Comparison of ENCODE assay signal across 17 cellular contexts in the genomic region with DNA sequence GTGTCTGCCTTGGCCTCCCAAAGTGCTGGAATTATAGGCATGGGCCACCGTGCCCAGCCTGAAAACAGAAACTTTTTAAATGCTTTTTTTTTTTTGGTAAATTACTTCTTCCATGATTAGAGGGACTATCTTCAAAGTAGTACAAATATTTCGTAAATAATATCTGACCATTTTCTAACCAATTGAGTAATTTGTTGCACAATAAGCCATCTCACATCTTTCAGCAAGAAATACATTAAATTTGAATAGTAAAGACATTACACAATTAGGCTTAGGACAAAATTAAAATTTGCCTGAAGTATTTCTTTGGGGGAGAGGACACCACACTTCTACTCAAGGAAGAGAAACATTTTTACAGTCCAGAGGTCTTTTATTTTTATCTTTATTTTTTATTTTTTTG.
A peak's percentile ranks its signal among the peaks of the same experiment; 100 is the strongest.
DNase-seq lines count a peak whose midpoint lies in the region; ATAC-seq, FAIRE-seq and TF ChIP-seq lines count a peak whose summit lies in the region.
"Had no signal": no experiment of that assay in that cellular context is flagged by ENCODE, and none has a peak within 500 bp of the region (broad histone marks: within the 10 kb centered on the region; RNA-seq: fewer than 3 reads in every experiment).

No MANE protein-coding gene starts in this region.

- H4K20me1 ChIP-seq in IMR-90 (ENCODE audit: insufficient read depth, low read length), result no peaks in the 10 kb centered on the region

- no peak overlapping the region for H2AK9ac ChIP-seq in IMR-90 (replicated peaks; ENCODE audit: low read depth, low read length, poor library complexity)

- no peak for FAIRE-seq in HTR-8/SVneo (lab: Jason Lieb, UNC)
- FAIRE-seq: A204.1, GM12878, H1, K562 had no signal

- peaks cover 10% of the 10 kb centered on the region for H3K4me1 Mint-ChIP-seq in CD14-positive monocyte
- H3K4me1 Mint-ChIP-seq in effector memory CD8-positive, alpha-beta T cell (ENCODE audit: low read depth in 2 of 2), result no peaks in the 10 kb centered on the region
- H3K4me1 Mint-ChIP-seq: H9 had no signal

- no peak overlapping the region for H2BK20ac ChIP-seq in IMR-90 (ENCODE audit: low read depth, low read length)

- no peak overlapping the region for H3K56ac ChIP-seq in IMR-90 (ENCODE audit: extremely low read depth, insufficient read depth, low read length)

- no peak overlapping the region for H2BK120ac ChIP-seq in IMR-90 (ENCODE audit: low read depth, low read length)

- H4K5ac ChIP-seq in IMR-90 (ENCODE audit: low read depth, low read length), result no peak overlapping the region

- no peak overlapping the region for H3K4me2 ChIP-seq in IMR-90 (ENCODE audit: low read depth, low read length)

- CTCF ChIA-PET in IMR-90 (lab: Yijun Ruan, JAX), result no interaction called here

- H3K18ac ChIP-seq in IMR-90 (ENCODE audit: low read depth, low read length), result no peak overlapping the region

- no peak overlapping the region; the same call in 1 of the 2 replicates for H3K27ac ChIP-seq in IMR-90 (ENCODE audit: insufficient read depth, low read length)
- H3K27ac ChIP-seq: C4-2B had no signal

- 0 out of 2 replicates have a peak, but pooled peaks cover 3% of the 10 kb centered on the region for H3K9me1 ChIP-seq in IMR-90 (ENCODE audit: insufficient read depth, low read length)

- no peak overlapping the region for H2AK5ac ChIP-seq in IMR-90 (ENCODE audit: low read depth, low read length)

- TF ChIP-seq RAD21 in IMR-90 (IDR thresholded peaks at IDR 0.05; ENCODE audit: low read length), result no peak

- H4K91ac ChIP-seq in IMR-90 (ENCODE audit: insufficient read depth, low read depth, low read length), result no peak overlapping the region

- H3K36me3 ChIP-seq in IMR-90 (ENCODE audit: control insufficient read depth, insufficient read depth, low read length), result peaks cover 34% of the 10 kb centered on the region

- intact Hi-C loops in CD14-positive monocyte (cut with micrococcal nuclease) (no loop called here), IMR-90 (cut with micrococcal nuclease) (no loop called here)

- H3K79me1 ChIP-seq in IMR-90 (ENCODE audit: low read depth in 1 of 2, low read length in 2 of 2), result peaks cover 11 to 20% of the 10 kb centered on the region in 2 experiments; a peak in 3 of 4 replicates

- H3K9me3 ChIP-seq in IMR-90 (ENCODE audit: control insufficient read depth, insufficient read depth, low read length), result no peaks in the 10 kb centered on the region

- no peak overlapping the region for H3K23ac ChIP-seq in IMR-90 (ENCODE audit: low read depth, low read length)

- H2BK5ac ChIP-seq in IMR-90 (ENCODE audit: low read depth, low read length, poor library complexity, severe bottlenecking), result no peak overlapping the region

- TF ChIP-seq POLR2A in IMR-90 (IDR thresholded peaks at IDR 0.05; ENCODE audit: low read depth, low read length), result no peak

- ATAC-seq in IMR-90 (ENCODE audit: low read depth) (no peak), GM21423 (IDR thresholded peaks at IDR 0.05; ENCODE audit: unreplicated experiment) (no peak)
- ATAC-seq in effector memory CD8-positive, alpha-beta T cell (replicated peaks), result no peak
- ATAC-seq in activated naive CD4-positive, alpha-beta T cell treated with anti-CD3 and anti-CD28 coated beads, Interleukin-2, amount 50 U/mL, for 72 hours, result no peak
- ATAC-seq: CD8-positive, alpha-beta T cell; GM12878; K562 had no signal

- no peaks in the 10 kb centered on the region for H3K4me1 ChIP-seq in IMR-90 (ENCODE audit: control insufficient read depth, insufficient read depth, low read length)

- H2AFZ ChIP-seq in IMR-90 (replicated peaks; ENCODE audit: low read length, poor library complexity), result no peak overlapping the region

- H2BK15ac ChIP-seq in IMR-90 (ENCODE audit: low read depth, low read length), result no peak overlapping the region

- in situ Hi-C loops in IMR-90 (cut with MboI; ENCODE audit: low sequenced_read_pairs), result no loop called here

- H3K27ac Mint-ChIP-seq in CD14-positive monocyte, result peak overlapping the region; percentile 58 to 89 (median 79)
- peak overlapping the region; percentile 46 to 68 for H3K27ac Mint-ChIP-seq in effector memory CD8-positive, alpha-beta T cell
- no peak overlapping the region for H3K27ac Mint-ChIP-seq in activated naive CD4-positive, alpha-beta T cell treated with anti-CD3 and anti-CD28 coated beads, Interleukin-2, amount 50 U/mL, for 72 hours
- H3K27ac Mint-ChIP-seq: CD8-positive, alpha-beta T cell had no signal

- no peak overlapping the region for H3K14ac ChIP-seq in IMR-90 (replicated peaks; ENCODE audit: low read depth, low read length)

- H3K4ac ChIP-seq in IMR-90 (ENCODE audit: low read depth, low read length), result no peak overlapping the region

- no CpG with 5 or more reads among the region's 2 CpGs for WGBS in IMR-90 (ENCODE audit: extremely low coverage in 2 of 2, insufficient read length in 1 of 2), 2 experiments

- H3K27me3 Mint-ChIP-seq in CD14-positive monocyte (ENCODE audit: low read depth in 3 of 3), result no peaks in the 10 kb centered on the region
- H3K27me3 Mint-ChIP-seq in effector memory CD8-positive, alpha-beta T cell, result no peaks in the 10 kb centered on the region

- no peak overlapping the region for H3K4me3 Mint-ChIP-seq in CD14-positive monocyte
- no peak overlapping the region for H3K4me3 Mint-ChIP-seq in effector memory CD8-positive, alpha-beta T cell
- H3K4me3 Mint-ChIP-seq: CD8-positive, alpha-beta T cell; H9 had no signal

- TF ChIP-seq CTCF in CD14-positive monocyte (IDR thresholded peaks at IDR 0.05) (no peak), IMR-90 (conservative IDR thresholded peaks at IDR 0.05; ENCODE audit: low read depth, low read length) (no peak)

- no peaks in the 10 kb centered on the region for H3K27me3 ChIP-seq in IMR-90 (ENCODE audit: control insufficient read depth, insufficient read depth, low read length)

- no peak overlapping the region for H3K9ac ChIP-seq in IMR-90 (ENCODE audit: low read depth, low read length)

- no peak overlapping the region for H4K8ac ChIP-seq in IMR-90 (ENCODE audit: low read depth in 2 of 2, low read length in 2 of 2)

- H3K36me3 Mint-ChIP-seq in CD14-positive monocyte, result peaks cover 77 to 89% of the 10 kb centered on the region in 2 donors
- H3K36me3 Mint-ChIP-seq in effector memory CD8-positive, alpha-beta T cell (ENCODE audit: insufficient read depth), result peaks cover 83% of the 10 kb centered on the region
- H3K36me3 Mint-ChIP-seq in activated naive CD4-positive, alpha-beta T cell treated with anti-CD3 and anti-CD28 coated beads, Interleukin-2, amount 50 U/mL, for 72 hours, result peaks cover 0 to 14% of the 10 kb centered on the region in 2 donors

- POLR2A ChIA-PET in IMR-90 (lab: Charles Lee; ENCODE audit: unreplicated experiment), result no interaction called here

- no TSS peak for BruUV-seq in IMR-90 (replicated peaks; lab: Mats Ljungman, UMichigan)

- DNase-seq in CD14-positive monocyte (ENCODE audit: low spot score) (no peak), IMR-90 (no peak), iris pigment epithelial cell (ENCODE audit: low read depth) (peak; percentile 22), HTR-8/SVneo (ENCODE audit: insufficient read length, low spot score) (no peak)
- no peak for DNase-seq in effector memory CD8-positive, alpha-beta T cell
- DNase-seq in activated naive CD4-positive, alpha-beta T cell treated with anti-CD3 and anti-CD28 coated beads, Interleukin-2, amount 50 U/mL, for 72 hours (ENCODE audit: low spot score in 2 of 2), result no peak
- DNase-seq: ACHN; Calu3; CD8-positive, alpha-beta T cell; DMS79 treated with DMSO at 0.1 percent for 48 hours; H9 had no signal

- no peak overlapping the region for H3K4me3 ChIP-seq in IMR-90 (ENCODE audit: insufficient read depth, low read depth, low read length)
- H3K4me3 ChIP-seq: GM12878, K562 had no signal

- dilution Hi-C loops in IMR-90 (cut with HindIII; ENCODE audit: low sequenced_read_pairs, unreplicated experiment), result no loop called here

- H3K9me3 Mint-ChIP-seq in CD14-positive monocyte, result no peaks in the 10 kb centered on the region
- H3K9me3 Mint-ChIP-seq in effector memory CD8-positive, alpha-beta T cell, result no peaks in the 10 kb centered on the region
- no peaks in the 10 kb centered on the region for H3K9me3 Mint-ChIP-seq in activated naive CD4-positive, alpha-beta T cell treated with anti-CD3 and anti-CD28 coated beads, Interleukin-2, amount 50 U/mL, for 72 hours
- H3K9me3 Mint-ChIP-seq: CD8-positive, alpha-beta T cell; H9 had no signal

TF ChIP-seq in IMR-90, 13 proteins besides CTCF, POLR2A, EP300 and RAD21:
- TF ChIP-seq CEBPB (IDR thresholded peaks at IDR 0.05; ENCODE audit: low read depth, low read length), result peak; percentile 65
- TF ChIP-seq MAFK (IDR thresholded peaks at IDR 0.05; ENCODE audit: low read depth, low read length), result no peak

Comparison
In these comparisons a context has a peak if more than half of its experiments do, and no peak if none do; other contexts are left out.
1. H3K27ac Mint-ChIP-seq: peak in CD14-positive monocyte (7 of 7) and effector memory CD8-positive, alpha-beta T cell (2 of 2); none in activated naive CD4-positive, alpha-beta T cell treated with anti-CD3 and anti-CD28 coated beads, Interleukin-2, amount 50 U/mL, for 72 hours (0 of 2).